ENCODE assay signal across 1 cellular context in the genomic region with DNA sequence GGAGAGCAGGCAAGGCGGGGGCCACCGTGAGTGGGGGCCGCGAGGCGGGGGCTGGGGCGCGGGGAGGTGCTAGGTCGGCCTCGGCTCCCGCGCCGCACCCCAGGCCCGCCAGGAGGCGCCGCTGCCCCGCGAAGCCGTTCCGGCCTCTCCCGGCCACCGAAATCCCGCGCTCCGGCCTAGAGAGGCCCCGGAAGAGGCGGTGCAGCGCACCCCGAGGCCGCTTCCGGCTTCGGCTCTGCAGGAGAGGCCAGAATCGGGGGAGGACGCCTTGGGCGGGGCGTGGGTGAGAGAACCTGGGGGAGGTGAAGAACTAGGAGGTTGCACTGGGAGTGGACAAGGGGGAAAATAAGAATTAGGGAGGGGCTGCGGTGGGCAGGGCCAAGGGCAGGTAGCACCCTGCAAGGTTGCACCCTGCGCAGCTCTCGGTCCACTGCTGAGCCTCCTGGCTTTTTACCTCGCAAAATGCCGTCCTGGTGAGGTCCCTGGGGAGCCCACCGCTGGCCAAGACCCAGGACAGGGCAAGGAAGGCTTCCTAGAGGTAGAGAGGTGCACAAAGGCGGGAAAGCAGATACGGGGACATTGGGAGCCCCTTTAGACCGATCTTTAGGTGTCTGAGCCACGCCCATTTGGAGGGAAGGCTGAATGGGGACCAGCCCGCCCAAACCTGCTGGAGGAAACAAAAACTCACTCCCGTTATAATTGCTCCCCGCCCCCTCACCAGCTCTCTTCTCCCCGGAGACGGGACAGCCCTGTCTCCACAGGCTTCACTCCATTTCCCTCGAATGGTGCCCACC.
TF ChIP-seq lines count a peak whose summit lies in the region.

No MANE protein-coding gene starts in this region.

TF ChIP-seq in HepG2, 621 proteins besides CTCF, POLR2A, EP300 and RAD21 (continued from another document and continues in another):
- peak; percentile 57 for TF ChIP-seq ZBTB40 (IDR thresholded peaks at IDR 0.05)
- TF ChIP-seq ZBTB40 (CRISPR knock-in tag; IDR thresholded peaks at IDR 0.05), result peak; percentile 29; the same call in 1 of the 2 replicates
- no peak for TF ChIP-seq ZSCAN29 (CRISPR knock-in tag; conservative IDR thresholded peaks at IDR 0.05)
- TF ChIP-seq ZNF761 (CRISPR knock-in tag; conservative IDR thresholded peaks at IDR 0.05), result 0 out of 2 replicates have a peak, but pooled peaks have one; percentile 20
- peak; percentile 24; the same call in 1 of the 2 replicates for TF ChIP-seq RARA (CRISPR knock-in tag; IDR thresholded peaks at IDR 0.05)
- no peak for TF ChIP-seq ZSCAN5A (CRISPR knock-in tag; IDR thresholded peaks at IDR 0.05; ENCODE audit: borderline replicate concordance)
- 0 out of 2 replicates have a peak, but pooled peaks have one; percentile 14 for TF ChIP-seq PBX2 (CRISPR knock-in tag; IDR thresholded peaks at IDR 0.05)
- TF ChIP-seq FOXO1 (CRISPR knock-in tag; IDR thresholded peaks at IDR 0.05), result no peak; the same call in 1 of the 2 replicates
- TF ChIP-seq POLR2AphosphoS5 (IDR thresholded peaks at IDR 0.05; ENCODE audit: low read depth, low read length), result peak; percentile 74
- TF ChIP-seq ESRRA (CRISPR knock-in tag; IDR thresholded peaks at IDR 0.05; ENCODE audit: low read depth), result no peak
- peak; percentile 47; the same call in 1 of the 2 replicates for TF ChIP-seq NCOA2 (CRISPR knock-in tag; IDR thresholded peaks at IDR 0.05)
- no peak for TF ChIP-seq ARHGAP35 (CRISPR knock-in tag; IDR thresholded peaks at IDR 0.05; ENCODE audit: borderline replicate concordance)
- TF ChIP-seq ATAD3A (CRISPR knock-in tag; IDR thresholded peaks at IDR 0.05), result no peak
- no peak for TF ChIP-seq ZNF670 (CRISPR knock-in tag; IDR thresholded peaks at IDR 0.05; ENCODE audit: borderline replicate concordance)
- TF ChIP-seq HOXA3 (CRISPR knock-in tag; IDR thresholded peaks at IDR 0.05), result peak; percentile 87
- TF ChIP-seq SALL1 (CRISPR knock-in tag; IDR thresholded peaks at IDR 0.05), result peak; percentile 81
- no peak for TF ChIP-seq ZFP36L2 (CRISPR knock-in tag; IDR thresholded peaks at IDR 0.05)
- TF ChIP-seq MTA3 (CRISPR knock-in tag; IDR thresholded peaks at IDR 0.05), result no peak
- TF ChIP-seq TAF15 (IDR thresholded peaks at IDR 0.05; ENCODE audit: low read depth, low read length, poor library complexity, severe bottlenecking), result no peak
- no peak for TF ChIP-seq ZNF276 (CRISPR knock-in tag; IDR thresholded peaks at IDR 0.05; ENCODE audit: low read depth)
- peak; percentile 80 for TF ChIP-seq PAXIP1 (CRISPR knock-in tag; conservative IDR thresholded peaks at IDR 0.05)
- no peak for TF ChIP-seq DNMT1 (CRISPR knock-in tag; IDR thresholded peaks at IDR 0.05)
- TF ChIP-seq ZNF326 (CRISPR knock-in tag; IDR thresholded peaks at IDR 0.05; ENCODE audit: borderline replicate concordance), result no peak
- peak; percentile 90 for TF ChIP-seq SP4 (CRISPR knock-in tag; IDR thresholded peaks at IDR 0.05)
- TF ChIP-seq TARDBP (CRISPR knock-in tag; IDR thresholded peaks at IDR 0.05), result peak; percentile 75; the same call in 1 of the 2 replicates
- no peak for TF ChIP-seq SMARCC2 (IDR thresholded peaks at IDR 0.05)
- TF ChIP-seq ZFP82 (CRISPR knock-in tag; IDR thresholded peaks at IDR 0.05; ENCODE audit: borderline replicate concordance), result 0 out of 2 replicates have a peak, but pooled peaks have one; percentile 22
- TF ChIP-seq, protein P1, sequence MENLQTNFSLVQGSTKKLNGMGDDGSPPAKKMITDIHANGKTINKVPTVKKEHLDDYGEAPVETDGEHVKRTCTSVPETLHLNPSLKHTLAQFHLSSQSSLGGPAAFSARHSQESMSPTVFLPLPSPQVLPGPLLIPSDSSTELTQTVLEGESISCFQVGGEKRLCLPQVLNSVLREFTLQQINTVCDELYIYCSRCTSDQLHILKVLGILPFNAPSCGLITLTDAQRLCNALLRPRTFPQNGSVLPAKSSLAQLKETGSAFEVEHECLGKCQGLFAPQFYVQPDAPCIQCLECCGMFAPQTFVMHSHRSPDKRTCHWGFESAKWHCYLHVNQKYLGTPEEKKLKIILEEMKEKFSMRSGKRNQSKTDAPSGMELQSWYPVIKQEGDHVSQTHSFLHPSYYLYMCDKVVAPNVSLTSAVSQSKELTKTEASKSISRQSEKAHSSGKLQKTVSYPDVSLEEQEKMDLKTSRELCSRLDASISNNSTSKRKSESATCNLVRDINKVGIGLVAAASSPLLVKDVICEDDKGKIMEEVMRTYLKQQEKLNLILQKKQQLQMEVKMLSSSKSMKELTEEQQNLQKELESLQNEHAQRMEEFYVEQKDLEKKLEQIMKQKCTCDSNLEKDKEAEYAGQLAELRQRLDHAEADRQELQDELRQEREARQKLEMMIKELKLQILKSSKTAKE (CRISPR knock-in tag; IDR thresholded peaks at IDR 0.05; ENCODE audit: borderline replicate concordance), result 0 out of 2 replicates have a peak, but pooled peaks have one; percentile 32
- TF ChIP-seq SNRNP70 (IDR thresholded peaks at IDR 0.05; ENCODE audit: low read depth, low read length), result no peak
- TF ChIP-seq MED1 (CRISPR knock-in tag; IDR thresholded peaks at IDR 0.05), result peak; percentile 60
- TF ChIP-seq E2F1 (CRISPR knock-in tag; IDR thresholded peaks at IDR 0.05), result peak; percentile 70; the same call in 1 of the 2 replicates
